Comparison of ENCODE assay signal across 1 cellular context in genomic region chr1:209157514-209158285, GRCh38.
TF ChIP-seq lines count a peak whose summit lies in the region.

No MANE protein-coding gene starts in this region.

TF ChIP-seq in GM23338, 12 proteins besides CTCF, POLR2A, EP300 and RAD21:
- TF ChIP-seq ZNF462 (CRISPR knock-in tag; IDR thresholded peaks at IDR 0.05) (peak; percentile 94), NANOG (IDR thresholded peaks at IDR 0.05; ENCODE audit: borderline replicate concordance) (peak; percentile 83), ZNF114 (CRISPR knock-in tag; IDR thresholded peaks at IDR 0.05) (no peak)
